17 cellular contexts compared by ENCODE assay signal in genomic region chr6:119535332-119535731, GRCh38.
DNase-seq lines count a peak whose midpoint lies in the region; ATAC-seq and TF ChIP-seq lines count a peak whose summit lies in the region.
"Had no signal": no experiment of that assay in that cellular context is flagged by ENCODE, and none has a peak within 500 bp of the region (broad histone marks: within the 10 kb centered on the region; RNA-seq: fewer than 3 reads in every experiment).

No MANE protein-coding gene starts in this region.

- no peak overlapping the region for H3K27ac Mint-ChIP-seq in stimulated activated memory B cell treated with anti-CD40 and anti-IgM and Interleukin-4, amounts not matched to agents 10 μg/mL and 1 μg/mL and 100 μg/mL, for 72 hours
- H3K27ac Mint-ChIP-seq: activated CD8-positive, alpha-beta T cell treated with anti-CD3 and anti-CD28 coated beads for 36 hours; activated T-helper 2 cell treated with anti-CD3 and anti-CD28 coated beads, Interferon-gamma antibody, Interleukin-2, Interleukin-4, amounts not matched to agents 10 μg/mL and 5 μg/mL and 100 μg/mL, durations not matched to agents 14 hours and 24 hours and 36 hours; natural killer cell treated with Interleukin-12 subunit alpha and Interleukin-12 subunit beta and Interleukin-15 and Interleukin-18, amount 100 ng/mL, for 72 hours had no signal

- H3K27me3 Mint-ChIP-seq in stimulated activated memory B cell treated with anti-CD40 and anti-IgM and Interleukin-4, amounts not matched to agents 10 μg/mL and 1 μg/mL and 100 μg/mL, for 72 hours: no peaks in the 10 kb centered on the region

- H3K36me3 Mint-ChIP-seq in stimulated activated memory B cell treated with anti-CD40 and anti-IgM and Interleukin-4, amounts not matched to agents 10 μg/mL and 1 μg/mL and 100 μg/mL, for 72 hours: no peaks in the 10 kb centered on the region
- H3K36me3 Mint-ChIP-seq: natural killer cell treated with Interleukin-12 subunit alpha and Interleukin-12 subunit beta and Interleukin-15 and Interleukin-18, amount 100 ng/mL, for 72 hours had no signal

- no peak overlapping the region for H3K27ac ChIP-seq in esophagus muscularis mucosa (replicated peaks in 1 of 4)
- H3K27ac ChIP-seq: BLaER1, lower lobe of right lung, sigmoid colon, stomach had no signal

- intact Hi-C loops in esophagus muscularis mucosa (cut with DNase I): no loop called here

- TF ChIP-seq CTCF in esophagus muscularis mucosa (IDR thresholded peaks at IDR 0.05) (no peak), omental fat pad (IDR thresholded peaks at IDR 0.05) (no peak)

- H3K4me3 ChIP-seq in esophagus muscularis mucosa: no peak overlapping the region
- H3K4me3 ChIP-seq: BLaER1, lower lobe of right lung, sigmoid colon, stomach had no signal

- peak; percentile 65 for ATAC-seq in GM19023 (IDR thresholded peaks at IDR 0.05; ENCODE audit: unreplicated experiment)
- ATAC-seq in GM21786 (IDR thresholded peaks at IDR 0.05; ENCODE audit: unreplicated experiment): peak; percentile 55
- peak; percentile 44 for ATAC-seq in HG03354 (IDR thresholded peaks at IDR 0.05; ENCODE audit: poor library complexity, severe bottlenecking, unreplicated experiment)
- ATAC-seq in stimulated activated memory B cell treated with anti-CD40 and anti-IgM and Interleukin-4, amounts not matched to agents 10 μg/mL and 1 μg/mL and 100 μg/mL, for 72 hours: peak; percentile 68
- no peak for ATAC-seq in omental fat pad (ENCODE audit: low FRiP score)
- ATAC-seq: activated CD8-positive, alpha-beta T cell treated with anti-CD3 and anti-CD28 coated beads for 36 hours; lower lobe of right lung had no signal

- H3K4me1 Mint-ChIP-seq in stimulated activated memory B cell treated with anti-CD40 and anti-IgM and Interleukin-4, amounts not matched to agents 10 μg/mL and 1 μg/mL and 100 μg/mL, for 72 hours: peaks cover 25% of the 10 kb centered on the region

- no peak for TF ChIP-seq EP300 in esophagus muscularis mucosa (IDR thresholded peaks at IDR 0.05)

- TF ChIP-seq POLR2A in esophagus muscularis mucosa (IDR thresholded peaks at IDR 0.05; ENCODE audit: low read depth): no peak

- H3K4me3 Mint-ChIP-seq in stimulated activated memory B cell treated with anti-CD40 and anti-IgM and Interleukin-4, amounts not matched to agents 10 μg/mL and 1 μg/mL and 100 μg/mL, for 72 hours: no peak overlapping the region
- H3K4me3 Mint-ChIP-seq: activated CD8-positive, alpha-beta T cell treated with anti-CD3 and anti-CD28 coated beads for 36 hours; natural killer cell treated with Interleukin-12 subunit alpha and Interleukin-12 subunit beta and Interleukin-15 and Interleukin-18, amount 100 ng/mL, for 72 hours had no signal

- no peaks in the 10 kb centered on the region for H3K9me3 Mint-ChIP-seq in stimulated activated memory B cell treated with anti-CD40 and anti-IgM and Interleukin-4, amounts not matched to agents 10 μg/mL and 1 μg/mL and 100 μg/mL, for 72 hours
- H3K9me3 Mint-ChIP-seq: activated CD8-positive, alpha-beta T cell treated with anti-CD3 and anti-CD28 coated beads for 36 hours; activated T-helper 2 cell treated with anti-CD3 and anti-CD28 coated beads, Interferon-gamma antibody, Interleukin-2, Interleukin-4, amounts not matched to agents 10 μg/mL and 5 μg/mL and 100 μg/mL, durations not matched to agents 14 hours and 24 hours and 36 hours; natural killer cell treated with Interleukin-12 subunit alpha and Interleukin-12 subunit beta and Interleukin-15 and Interleukin-18, amount 100 ng/mL, for 72 hours had no signal

- H3K27me3 ChIP-seq in esophagus muscularis mucosa: no peaks in the 10 kb centered on the region
- H3K27me3 ChIP-seq: BLaER1, sigmoid colon, stomach had no signal

- no peaks in the 10 kb centered on the region for H3K9me3 ChIP-seq in esophagus muscularis mucosa
- H3K9me3 ChIP-seq: lower lobe of right lung, sigmoid colon, stomach had no signal

- WGBS in esophagus muscularis mucosa: 64% methylated on average over 1 of the region's 1 CpG

- peaks cover 8 to 21% (median 18%) of the 10 kb centered on the region in 4 donors for H3K4me1 ChIP-seq in esophagus muscularis mucosa
- H3K4me1 ChIP-seq: lower lobe of right lung had no signal

- DNase-seq in esophagus muscularis mucosa (ENCODE audit: extremely low spot score) (no peak), NCI-H526 (lab: John Stamatoyannopoulos, UW) (no peak), omental fat pad (ENCODE audit: low spot score) (no peak)
- DNase-seq: activated CD8-positive, alpha-beta T cell treated with anti-CD3 and anti-CD28 coated beads for 36 hours; DMS79; lower lobe of right lung; NCI-H1694 treated with DMSO at 0.1 percent for 48 hours; sigmoid colon; stomach; T1000 had no signal

- H3K36me3 ChIP-seq in esophagus muscularis mucosa: no peaks in the 10 kb centered on the region
- H3K36me3 ChIP-seq: BLaER1, lower lobe of right lung, sigmoid colon, stomach had no signal
